ENCODE assay signal across 1 cellular context in the genomic region with DNA sequence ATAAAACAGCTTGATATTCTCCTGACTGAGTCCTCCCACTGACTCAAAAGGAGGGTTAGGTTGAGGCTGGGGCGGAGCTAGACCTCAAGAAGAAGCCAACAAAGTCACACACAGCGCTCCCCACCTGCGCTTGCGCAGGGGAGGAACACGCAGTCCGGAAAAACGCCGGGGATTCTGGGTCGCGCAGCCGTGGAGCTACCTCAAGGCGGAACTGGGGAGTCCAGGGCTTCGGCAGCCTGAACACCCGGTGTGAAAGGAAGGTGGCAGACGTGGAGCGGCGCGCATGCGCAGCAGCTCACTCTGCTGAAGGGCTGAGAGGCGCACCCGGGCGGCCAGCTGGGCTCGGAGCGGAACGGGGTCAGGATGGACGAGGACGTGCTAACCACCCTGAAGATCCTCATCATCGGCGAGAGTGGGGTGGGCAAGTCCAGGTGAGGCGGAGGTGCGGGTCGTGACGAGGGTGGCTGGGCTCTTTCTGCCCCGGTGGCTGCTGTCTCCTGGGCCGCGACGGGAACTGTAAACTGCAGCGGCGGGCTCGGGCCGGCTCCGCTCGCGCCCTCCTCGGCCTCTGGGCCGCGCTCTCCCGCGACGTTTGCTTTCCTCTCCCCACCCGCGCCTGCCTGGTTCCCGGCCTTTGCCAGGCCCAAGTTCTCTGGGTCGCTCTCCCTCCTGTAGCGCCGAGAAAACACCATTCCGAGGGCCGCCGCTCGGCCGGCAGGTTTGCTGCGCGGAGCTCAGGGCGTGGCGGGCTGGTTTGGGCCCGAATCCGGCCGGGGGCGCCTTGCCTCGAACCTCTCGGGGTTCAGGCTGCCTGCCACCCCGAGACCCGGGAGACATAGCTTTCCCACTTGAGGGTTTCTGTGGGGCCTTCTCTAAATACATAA.
TF ChIP-seq lines count a peak whose summit lies in the region.

A gene (plus strand): TSS at position 298 of the 884 bp plus-strand sequence. CDS start 66 bp downstream, at position 364.

TF ChIP-seq in K562, 482 proteins besides CTCF, POLR2A, EP300 and RAD21 (continued from another document and continues in another):
- no peak; the same call in 1 of the 2 replicates for TF ChIP-seq KDM2B (CRISPR knock-in tag; IDR thresholded peaks at IDR 0.05)
- no peak for TF ChIP-seq ZNF696 (CRISPR knock-in tag; conservative IDR thresholded peaks at IDR 0.05)
- TF ChIP-seq SREBF2 (CRISPR knock-in tag; IDR thresholded peaks at IDR 0.05) = no peak
- TF ChIP-seq ZNF311 (CRISPR knock-in tag; IDR thresholded peaks at IDR 0.05) = no peak
- TF ChIP-seq, protein P1, sequence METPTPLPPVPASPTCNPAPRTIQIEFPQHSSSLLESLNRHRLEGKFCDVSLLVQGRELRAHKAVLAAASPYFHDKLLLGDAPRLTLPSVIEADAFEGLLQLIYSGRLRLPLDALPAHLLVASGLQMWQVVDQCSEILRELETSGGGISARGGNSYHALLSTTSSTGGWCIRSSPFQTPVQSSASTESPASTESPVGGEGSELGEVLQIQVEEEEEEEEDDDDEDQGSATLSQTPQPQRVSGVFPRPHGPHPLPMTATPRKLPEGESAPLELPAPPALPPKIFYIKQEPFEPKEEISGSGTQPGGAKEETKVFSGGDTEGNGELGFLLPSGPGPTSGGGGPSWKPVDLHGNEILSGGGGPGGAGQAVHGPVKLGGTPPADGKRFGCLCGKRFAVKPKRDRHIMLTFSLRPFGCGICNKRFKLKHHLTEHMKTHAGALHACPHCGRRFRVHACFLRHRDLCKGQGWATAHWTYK (CRISPR knock-in tag; IDR thresholded peaks at IDR 0.05) = no peak; the same call in 1 of the 2 replicates
- no peak for TF ChIP-seq MED1 (CRISPR knock-in tag; IDR thresholded peaks at IDR 0.05; ENCODE audit: borderline replicate concordance)
- no peak for TF ChIP-seq MYBL2 (IDR thresholded peaks at IDR 0.05; ENCODE audit: low read depth)
- TF ChIP-seq MYBL2 (CRISPR knock-in tag; IDR thresholded peaks at IDR 0.05; ENCODE audit: borderline replicate concordance) = no peak
- TF ChIP-seq HDAC3 (IDR thresholded peaks at IDR 0.05; ENCODE audit: borderline replicate concordance, partially characterized antibody) = no peak
- peak; percentile 71 to 72 for TF ChIP-seq MAZ (CRISPR knock-in tag; conservative IDR thresholded peaks at IDR 0.05 in 1 of 2, IDR thresholded peaks at IDR 0.05 in 1 of 2)
- no peak for TF ChIP-seq ZNF274 (IDR thresholded peaks at IDR 0.05; ENCODE audit: borderline replicate concordance, low read depth, low read length)
- TF ChIP-seq KLF6 (CRISPR knock-in tag; IDR thresholded peaks at IDR 0.05; ENCODE audit: borderline replicate concordance) = no peak
- TF ChIP-seq, protein P2, sequence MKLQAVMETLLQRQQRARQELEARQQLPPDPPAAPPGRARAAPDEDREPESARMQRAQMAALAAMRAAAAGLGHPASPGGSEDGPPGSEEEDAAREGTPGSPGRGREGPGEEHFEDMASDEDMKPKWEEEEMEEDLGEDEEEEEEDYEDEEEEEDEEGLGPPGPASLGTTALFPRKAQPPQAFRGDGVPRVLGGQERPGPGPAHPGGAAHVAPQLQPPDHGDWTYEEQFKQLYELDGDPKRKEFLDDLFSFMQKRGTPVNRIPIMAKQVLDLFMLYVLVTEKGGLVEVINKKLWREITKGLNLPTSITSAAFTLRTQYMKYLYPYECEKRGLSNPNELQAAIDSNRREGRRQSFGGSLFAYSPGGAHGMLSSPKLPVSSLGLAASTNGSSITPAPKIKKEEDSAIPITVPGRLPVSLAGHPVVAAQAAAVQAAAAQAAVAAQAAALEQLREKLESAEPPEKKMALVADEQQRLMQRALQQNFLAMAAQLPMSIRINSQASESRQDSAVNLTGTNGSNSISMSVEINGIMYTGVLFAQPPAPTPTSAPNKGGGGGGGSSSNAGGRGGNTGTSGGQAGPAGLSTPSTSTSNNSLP (IDR thresholded peaks at IDR 0.05; ENCODE audit: borderline replicate concordance, low read depth, low read length) = no peak
- no peak for TF ChIP-seq ARNT (IDR thresholded peaks at IDR 0.05)
- TF ChIP-seq ZFP36 (IDR thresholded peaks at IDR 0.05; ENCODE audit: low read depth, low read length, partially characterized antibody) = no peak
- TF ChIP-seq ZNF830 (CRISPR knock-in tag; IDR thresholded peaks at IDR 0.05) = peak; percentile 76; the same call in 1 of the 2 replicates
- no peak for TF ChIP-seq KLF16 (IDR thresholded peaks at IDR 0.05)
- TF ChIP-seq NFXL1 (CRISPR knock-in tag; IDR thresholded peaks at IDR 0.05) = no peak
- TF ChIP-seq, protein P3, sequence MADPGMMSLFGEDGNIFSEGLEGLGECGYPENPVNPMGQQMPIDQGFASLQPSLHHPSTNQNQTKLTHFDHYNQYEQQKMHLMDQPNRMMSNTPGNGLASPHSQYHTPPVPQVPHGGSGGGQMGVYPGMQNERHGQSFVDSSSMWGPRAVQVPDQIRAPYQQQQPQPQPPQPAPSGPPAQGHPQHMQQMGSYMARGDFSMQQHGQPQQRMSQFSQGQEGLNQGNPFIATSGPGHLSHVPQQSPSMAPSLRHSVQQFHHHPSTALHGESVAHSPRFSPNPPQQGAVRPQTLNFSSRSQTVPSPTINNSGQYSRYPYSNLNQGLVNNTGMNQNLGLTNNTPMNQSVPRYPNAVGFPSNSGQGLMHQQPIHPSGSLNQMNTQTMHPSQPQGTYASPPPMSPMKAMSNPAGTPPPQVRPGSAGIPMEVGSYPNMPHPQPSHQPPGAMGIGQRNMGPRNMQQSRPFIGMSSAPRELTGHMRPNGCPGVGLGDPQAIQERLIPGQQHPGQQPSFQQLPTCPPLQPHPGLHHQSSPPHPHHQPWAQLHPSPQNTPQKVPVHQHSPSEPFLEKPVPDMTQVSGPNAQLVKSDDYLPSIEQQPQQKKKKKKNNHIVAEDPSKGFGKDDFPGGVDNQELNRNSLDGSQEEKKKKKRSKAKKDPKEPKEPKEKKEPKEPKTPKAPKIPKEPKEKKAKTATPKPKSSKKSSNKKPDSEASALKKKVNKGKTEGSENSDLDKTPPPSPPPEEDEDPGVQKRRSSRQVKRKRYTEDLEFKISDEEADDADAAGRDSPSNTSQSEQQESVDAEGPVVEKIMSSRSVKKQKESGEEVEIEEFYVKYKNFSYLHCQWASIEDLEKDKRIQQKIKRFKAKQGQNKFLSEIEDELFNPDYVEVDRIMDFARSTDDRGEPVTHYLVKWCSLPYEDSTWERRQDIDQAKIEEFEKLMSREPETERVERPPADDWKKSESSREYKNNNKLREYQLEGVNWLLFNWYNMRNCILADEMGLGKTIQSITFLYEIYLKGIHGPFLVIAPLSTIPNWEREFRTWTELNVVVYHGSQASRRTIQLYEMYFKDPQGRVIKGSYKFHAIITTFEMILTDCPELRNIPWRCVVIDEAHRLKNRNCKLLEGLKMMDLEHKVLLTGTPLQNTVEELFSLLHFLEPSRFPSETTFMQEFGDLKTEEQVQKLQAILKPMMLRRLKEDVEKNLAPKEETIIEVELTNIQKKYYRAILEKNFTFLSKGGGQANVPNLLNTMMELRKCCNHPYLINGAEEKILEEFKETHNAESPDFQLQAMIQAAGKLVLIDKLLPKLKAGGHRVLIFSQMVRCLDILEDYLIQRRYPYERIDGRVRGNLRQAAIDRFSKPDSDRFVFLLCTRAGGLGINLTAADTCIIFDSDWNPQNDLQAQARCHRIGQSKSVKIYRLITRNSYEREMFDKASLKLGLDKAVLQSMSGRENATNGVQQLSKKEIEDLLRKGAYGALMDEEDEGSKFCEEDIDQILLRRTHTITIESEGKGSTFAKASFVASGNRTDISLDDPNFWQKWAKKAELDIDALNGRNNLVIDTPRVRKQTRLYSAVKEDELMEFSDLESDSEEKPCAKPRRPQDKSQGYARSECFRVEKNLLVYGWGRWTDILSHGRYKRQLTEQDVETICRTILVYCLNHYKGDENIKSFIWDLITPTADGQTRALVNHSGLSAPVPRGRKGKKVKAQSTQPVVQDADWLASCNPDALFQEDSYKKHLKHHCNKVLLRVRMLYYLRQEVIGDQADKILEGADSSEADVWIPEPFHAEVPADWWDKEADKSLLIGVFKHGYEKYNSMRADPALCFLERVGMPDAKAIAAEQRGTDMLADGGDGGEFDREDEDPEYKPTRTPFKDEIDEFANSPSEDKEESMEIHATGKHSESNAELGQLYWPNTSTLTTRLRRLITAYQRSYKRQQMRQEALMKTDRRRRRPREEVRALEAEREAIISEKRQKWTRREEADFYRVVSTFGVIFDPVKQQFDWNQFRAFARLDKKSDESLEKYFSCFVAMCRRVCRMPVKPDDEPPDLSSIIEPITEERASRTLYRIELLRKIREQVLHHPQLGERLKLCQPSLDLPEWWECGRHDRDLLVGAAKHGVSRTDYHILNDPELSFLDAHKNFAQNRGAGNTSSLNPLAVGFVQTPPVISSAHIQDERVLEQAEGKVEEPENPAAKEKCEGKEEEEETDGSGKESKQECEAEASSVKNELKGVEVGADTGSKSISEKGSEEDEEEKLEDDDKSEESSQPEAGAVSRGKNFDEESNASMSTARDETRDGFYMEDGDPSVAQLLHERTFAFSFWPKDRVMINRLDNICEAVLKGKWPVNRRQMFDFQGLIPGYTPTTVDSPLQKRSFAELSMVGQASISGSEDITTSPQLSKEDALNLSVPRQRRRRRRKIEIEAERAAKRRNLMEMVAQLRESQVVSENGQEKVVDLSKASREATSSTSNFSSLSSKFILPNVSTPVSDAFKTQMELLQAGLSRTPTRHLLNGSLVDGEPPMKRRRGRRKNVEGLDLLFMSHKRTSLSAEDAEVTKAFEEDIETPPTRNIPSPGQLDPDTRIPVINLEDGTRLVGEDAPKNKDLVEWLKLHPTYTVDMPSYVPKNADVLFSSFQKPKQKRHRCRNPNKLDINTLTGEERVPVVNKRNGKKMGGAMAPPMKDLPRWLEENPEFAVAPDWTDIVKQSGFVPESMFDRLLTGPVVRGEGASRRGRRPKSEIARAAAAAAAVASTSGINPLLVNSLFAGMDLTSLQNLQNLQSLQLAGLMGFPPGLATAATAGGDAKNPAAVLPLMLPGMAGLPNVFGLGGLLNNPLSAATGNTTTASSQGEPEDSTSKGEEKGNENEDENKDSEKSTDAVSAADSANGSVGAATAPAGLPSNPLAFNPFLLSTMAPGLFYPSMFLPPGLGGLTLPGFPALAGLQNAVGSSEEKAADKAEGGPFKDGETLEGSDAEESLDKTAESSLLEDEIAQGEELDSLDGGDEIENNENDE (IDR thresholded peaks at IDR 0.05; ENCODE audit: low read depth, low read length) = peak; percentile 66
- TF ChIP-seq, protein P4, sequence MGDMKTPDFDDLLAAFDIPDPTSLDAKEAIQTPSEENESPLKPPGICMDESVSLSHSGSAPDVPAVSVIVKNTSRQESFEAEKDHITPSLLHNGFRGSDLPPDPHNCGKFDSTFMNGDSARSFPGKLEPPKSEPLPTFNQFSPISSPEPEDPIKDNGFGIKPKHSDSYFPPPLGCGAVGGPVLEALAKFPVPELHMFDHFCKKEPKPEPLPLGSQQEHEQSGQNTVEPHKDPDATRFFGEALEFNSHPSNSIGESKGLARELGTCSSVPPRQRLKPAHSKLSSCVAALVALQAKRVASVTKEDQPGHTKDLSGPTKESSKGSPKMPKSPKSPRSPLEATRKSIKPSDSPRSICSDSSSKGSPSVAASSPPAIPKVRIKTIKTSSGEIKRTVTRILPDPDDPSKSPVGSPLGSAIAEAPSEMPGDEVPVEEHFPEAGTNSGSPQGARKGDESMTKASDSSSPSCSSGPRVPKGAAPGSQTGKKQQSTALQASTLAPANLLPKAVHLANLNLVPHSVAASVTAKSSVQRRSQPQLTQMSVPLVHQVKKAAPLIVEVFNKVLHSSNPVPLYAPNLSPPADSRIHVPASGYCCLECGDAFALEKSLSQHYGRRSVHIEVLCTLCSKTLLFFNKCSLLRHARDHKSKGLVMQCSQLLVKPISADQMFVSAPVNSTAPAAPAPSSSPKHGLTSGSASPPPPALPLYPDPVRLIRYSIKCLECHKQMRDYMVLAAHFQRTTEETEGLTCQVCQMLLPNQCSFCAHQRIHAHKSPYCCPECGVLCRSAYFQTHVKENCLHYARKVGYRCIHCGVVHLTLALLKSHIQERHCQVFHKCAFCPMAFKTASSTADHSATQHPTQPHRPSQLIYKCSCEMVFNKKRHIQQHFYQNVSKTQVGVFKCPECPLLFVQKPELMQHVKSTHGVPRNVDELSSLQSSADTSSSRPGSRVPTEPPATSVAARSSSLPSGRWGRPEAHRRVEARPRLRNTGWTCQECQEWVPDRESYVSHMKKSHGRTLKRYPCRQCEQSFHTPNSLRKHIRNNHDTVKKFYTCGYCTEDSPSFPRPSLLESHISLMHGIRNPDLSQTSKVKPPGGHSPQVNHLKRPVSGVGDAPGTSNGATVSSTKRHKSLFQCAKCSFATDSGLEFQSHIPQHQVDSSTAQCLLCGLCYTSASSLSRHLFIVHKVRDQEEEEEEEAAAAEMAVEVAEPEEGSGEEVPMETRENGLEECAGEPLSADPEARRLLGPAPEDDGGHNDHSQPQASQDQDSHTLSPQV (IDR thresholded peaks at IDR 0.05) = no peak
- TF ChIP-seq RBM25 (IDR thresholded peaks at IDR 0.05; ENCODE audit: low read depth, low read length, severe bottlenecking) = no peak
- TF ChIP-seq, protein P5, sequence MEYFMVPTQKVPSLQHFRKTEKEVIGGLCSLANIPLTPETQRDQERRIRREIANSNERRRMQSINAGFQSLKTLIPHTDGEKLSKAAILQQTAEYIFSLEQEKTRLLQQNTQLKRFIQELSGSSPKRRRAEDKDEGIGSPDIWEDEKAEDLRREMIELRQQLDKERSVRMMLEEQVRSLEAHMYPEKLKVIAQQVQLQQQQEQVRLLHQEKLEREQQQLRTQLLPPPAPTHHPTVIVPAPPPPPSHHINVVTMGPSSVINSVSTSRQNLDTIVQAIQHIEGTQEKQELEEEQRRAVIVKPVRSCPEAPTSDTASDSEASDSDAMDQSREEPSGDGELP (CRISPR knock-in tag; IDR thresholded peaks at IDR 0.05; ENCODE audit: borderline replicate concordance) = peak; percentile 99
- peak; percentile 90 for TF ChIP-seq POLR2G (IDR thresholded peaks at IDR 0.05; ENCODE audit: low read depth, low read length)
- TF ChIP-seq, protein P6, sequence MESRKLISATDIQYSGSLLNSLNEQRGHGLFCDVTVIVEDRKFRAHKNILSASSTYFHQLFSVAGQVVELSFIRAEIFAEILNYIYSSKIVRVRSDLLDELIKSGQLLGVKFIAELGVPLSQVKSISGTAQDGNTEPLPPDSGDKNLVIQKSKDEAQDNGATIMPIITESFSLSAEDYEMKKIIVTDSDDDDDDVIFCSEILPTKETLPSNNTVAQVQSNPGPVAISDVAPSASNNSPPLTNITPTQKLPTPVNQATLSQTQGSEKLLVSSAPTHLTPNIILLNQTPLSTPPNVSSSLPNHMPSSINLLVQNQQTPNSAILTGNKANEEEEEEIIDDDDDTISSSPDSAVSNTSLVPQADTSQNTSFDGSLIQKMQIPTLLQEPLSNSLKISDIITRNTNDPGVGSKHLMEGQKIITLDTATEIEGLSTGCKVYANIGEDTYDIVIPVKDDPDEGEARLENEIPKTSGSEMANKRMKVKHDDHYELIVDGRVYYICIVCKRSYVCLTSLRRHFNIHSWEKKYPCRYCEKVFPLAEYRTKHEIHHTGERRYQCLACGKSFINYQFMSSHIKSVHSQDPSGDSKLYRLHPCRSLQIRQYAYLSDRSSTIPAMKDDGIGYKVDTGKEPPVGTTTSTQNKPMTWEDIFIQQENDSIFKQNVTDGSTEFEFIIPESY (CRISPR knock-in tag; IDR thresholded peaks at IDR 0.05) = peak; percentile 9; the same call in 1 of the 2 replicates
- TF ChIP-seq C11orf30 (IDR thresholded peaks at IDR 0.05; ENCODE audit: low read depth) = peak; percentile 87
